Comparison of ENCODE assay signal across 8 cellular contexts in the genomic region with DNA sequence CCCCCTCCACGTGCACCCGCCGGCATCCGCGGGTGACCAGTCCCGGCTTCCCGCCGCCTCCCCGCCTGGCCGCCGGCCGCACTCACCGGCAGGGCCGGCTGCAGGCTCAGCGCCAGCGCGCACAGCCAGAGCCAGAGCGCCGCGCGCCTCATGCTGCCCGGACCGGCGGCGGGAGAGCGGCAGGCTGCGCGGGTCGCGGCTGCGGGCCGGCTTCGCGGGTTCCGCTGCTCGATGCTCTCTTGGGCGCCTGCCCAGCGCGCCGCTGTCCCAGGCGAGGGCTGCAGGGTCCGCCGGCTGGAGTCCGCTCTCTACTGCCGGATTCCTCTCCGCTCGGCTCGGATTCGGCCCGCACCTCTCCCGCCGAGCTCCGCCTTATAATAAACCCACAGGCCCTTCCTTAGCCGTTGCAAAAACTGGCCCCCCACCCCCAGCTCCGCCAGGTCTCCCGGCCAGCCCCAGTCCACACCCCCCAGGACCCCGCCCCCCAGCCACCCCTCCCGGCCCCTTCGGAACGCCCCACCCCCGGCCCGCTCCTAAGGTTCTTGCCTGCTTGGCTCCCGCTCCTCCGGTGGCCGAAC. TPM values are rescaled to one million over a fixed set of nuclear protein-coding genes. Genes with fewer than 3 reads are reported as not detected.
DNase-seq lines count a peak whose midpoint lies in the region; ATAC-seq, FAIRE-seq and TF ChIP-seq lines count a peak whose summit lies in the region.

A gene with protein sequence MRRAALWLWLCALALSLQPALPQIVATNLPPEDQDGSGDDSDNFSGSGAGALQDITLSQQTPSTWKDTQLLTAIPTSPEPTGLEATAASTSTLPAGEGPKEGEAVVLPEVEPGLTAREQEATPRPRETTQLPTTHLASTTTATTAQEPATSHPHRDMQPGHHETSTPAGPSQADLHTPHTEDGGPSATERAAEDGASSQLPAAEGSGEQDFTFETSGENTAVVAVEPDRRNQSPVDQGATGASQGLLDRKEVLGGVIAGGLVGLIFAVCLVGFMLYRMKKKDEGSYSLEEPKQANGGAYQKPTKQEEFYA (minus strand): TSS at position 415 of the 578 bp plus-strand sequence. CDS start 263 bp downstream, at position 152.

- no peak within 1 kb of the TSS for H3K27ac Mint-ChIP-seq in activated CD8-positive, alpha-beta T cell treated with anti-CD3 and anti-CD28 coated beads, Interleukin-2, amount 10 ng/mL, durations not matched to agents 7 days and 5 days

- H3K27me3 Mint-ChIP-seq in activated CD8-positive, alpha-beta T cell treated with anti-CD3 and anti-CD28 coated beads, Interleukin-2, amount 10 ng/mL, durations not matched to agents 7 days and 5 days (ENCODE audit: low read depth): peaks cover 54% of the 10 kb centered on the region

- no peaks in the 10 kb centered on the region for H3K36me3 Mint-ChIP-seq in activated CD8-positive, alpha-beta T cell treated with anti-CD3 and anti-CD28 coated beads, Interleukin-2, amount 10 ng/mL, durations not matched to agents 7 days and 5 days (ENCODE audit: low read depth)

- H3K27ac ChIP-seq in pancreas: peak within 1 kb of the TSS; percentile 65 to 82 (median 77)

- H3K36me3 ChIP-seq in pancreas: no peaks in the 10 kb centered on the region

- no peaks in the 10 kb centered on the region for H3K9me3 Mint-ChIP-seq in activated CD8-positive, alpha-beta T cell treated with anti-CD3 and anti-CD28 coated beads, Interleukin-2, amount 10 ng/mL, durations not matched to agents 7 days and 5 days (ENCODE audit: insufficient read depth)

- POLR2A ChIA-PET in activated CD8-positive, alpha-beta T cell treated with anti-CD3 and anti-CD28 coated beads, Interleukin-2, amount 10 ng/mL, durations not matched to agents 7 days and 5 days (lab: Charles Lee): no interaction called here

- peaks cover 10% of the 10 kb centered on the region for H3K4me1 Mint-ChIP-seq in activated CD8-positive, alpha-beta T cell treated with anti-CD3 and anti-CD28 coated beads, Interleukin-2, amount 10 ng/mL, durations not matched to agents 7 days and 5 days (ENCODE audit: low read depth)

- ATAC-seq in GM21390 (IDR thresholded peaks at IDR 0.05; ENCODE audit: unreplicated experiment) (peak; percentile 24), Right ventricle myocardium inferior (peak; percentile 62), pancreas (peak; percentile 66 to 75 (median 69)), HG03565 (IDR thresholded peaks at IDR 0.05; ENCODE audit: unreplicated experiment) (no peak)
- peak; percentile 49 for ATAC-seq in activated CD8-positive, alpha-beta T cell treated with anti-CD3 and anti-CD28 coated beads, Interleukin-2, amount 10 ng/mL, durations not matched to agents 7 days and 5 days

- DNase-seq in Caki2 (ENCODE audit: low read depth) (peak; percentile 73), LHCN-M2 (ENCODE audit: low read depth) (peak; percentile 37), Right ventricle myocardium inferior (ENCODE audit: missing footprints) (peak; percentile 74), pancreas (peak; percentile 55 to 86 (median 75)), NOMO-1 treated with DMSO at 0.1 percent for 48 hours (lab: John Stamatoyannopoulos, UW; ENCODE audit: unreplicated experiment) (no peak)
- no peak for DNase-seq in activated CD8-positive, alpha-beta T cell treated with anti-CD3 and anti-CD28 coated beads, Interleukin-2, amount 10 ng/mL, durations not matched to agents 7 days and 5 days

- whole genome bisulfite sequencing in pancreas, 2 donors: 0% methylated on average over 37 to 65 of the region's 65 CpGs

- intact Hi-C loops in Right ventricle myocardium inferior (cut with DNase I) (no loop called here), pancreas (cut with DNase I) (no loop called here)

- no peaks in the 10 kb centered on the region for H3K9me3 ChIP-seq in pancreas

- CTCF ChIA-PET in activated CD8-positive, alpha-beta T cell treated with anti-CD3 and anti-CD28 coated beads, Interleukin-2, amount 10 ng/mL, durations not matched to agents 7 days and 5 days (lab: Charles Lee): interaction anchor here (0.6 to 1.9 kb wide), 10 partner anchors 8 to 209 kb away, joined by 3 to 6 read pairs (median 4); no protein-coding TSS in a partner anchor

- no peaks in the 10 kb centered on the region for H3K27me3 ChIP-seq in pancreas

- in situ Hi-C loops in Caki2 (cut with HindIII; ENCODE audit: low pct_unique_long_range_greater_than_20kb, low sequenced_read_pairs): no loop called here

- no peak for FAIRE-seq in pancreas (lab: Jason Lieb, UNC)

- no peak for TF ChIP-seq CTCF in pancreas (IDR thresholded peaks at IDR 0.05)

- peaks cover 0 to 6% (median 5%) of the 10 kb centered on the region in 3 donors for H3K4me1 ChIP-seq in pancreas

- H3K4me3 ChIP-seq in pancreas: peak within 1 kb of the TSS; percentile 55 to 80 (median 69)

- H3K4me3 Mint-ChIP-seq in activated CD8-positive, alpha-beta T cell treated with anti-CD3 and anti-CD28 coated beads, Interleukin-2, amount 10 ng/mL, durations not matched to agents 7 days and 5 days: peak within 1 kb of the TSS; percentile 53

RNA-seq across cellular contexts. Expression of the gene that starts here (rescaled TPM):
- 187 and 188 TPM in 2 replicates for total RNA-seq in Caki2 (2014; rRNA removed; shearing (Covaris generic); ENCODE audit: low replicate concordance)
- total RNA-seq in LHCN-M2 (2014; rRNA removed): 73.1 and 83.5 TPM in 2 replicates
- polyA plus RNA-seq in LHCN-M2 (2012): 28.3 TPM
- not detected for total RNA-seq in activated CD8-positive, alpha-beta T cell treated with anti-CD3 and anti-CD28 coated beads, Interleukin-2, amount 10 ng/mL, durations not matched to agents 7 days and 5 days
- total RNA-seq in Right ventricle myocardium inferior: 0.68 TPM
- total RNA-seq in pancreas: 10 to 100 TPM in 5 of 6 donors, 1 to 10 TPM in 1; 4.8 to 27.2 (median 20.1) TPM
- 10 to 100 TPM; 16.1 to 20.6 TPM for polyA plus RNA-seq in pancreas

Comparison
In these comparisons a context has a peak if more than half of its experiments do, and no peak if none do; other contexts are left out.
1. Peak in ATAC-seq in activated CD8-positive, alpha-beta T cell treated with anti-CD3 and anti-CD28 coated beads, Interleukin-2, amount 10 ng/mL, durations not matched to agents 7 days and 5 days; RNA of the gene not detected or under 1 TPM.
2. Peak in DNase-seq and ATAC-seq in Right ventricle myocardium inferior; RNA of the gene not detected or under 1 TPM.
3. DNase-seq: peak in Caki2 (single experiment), LHCN-M2 (single experiment) and pancreas (6 of 6); none in activated CD8-positive, alpha-beta T cell treated with anti-CD3 and anti-CD28 coated beads, Interleukin-2, amount 10 ng/mL, durations not matched to agents 7 days and 5 days (single experiment) and NOMO-1 treated with DMSO at 0.1 percent for 48 hours (single experiment).